Comparison of ENCODE assay signal across 25 cellular contexts in the genomic region with DNA sequence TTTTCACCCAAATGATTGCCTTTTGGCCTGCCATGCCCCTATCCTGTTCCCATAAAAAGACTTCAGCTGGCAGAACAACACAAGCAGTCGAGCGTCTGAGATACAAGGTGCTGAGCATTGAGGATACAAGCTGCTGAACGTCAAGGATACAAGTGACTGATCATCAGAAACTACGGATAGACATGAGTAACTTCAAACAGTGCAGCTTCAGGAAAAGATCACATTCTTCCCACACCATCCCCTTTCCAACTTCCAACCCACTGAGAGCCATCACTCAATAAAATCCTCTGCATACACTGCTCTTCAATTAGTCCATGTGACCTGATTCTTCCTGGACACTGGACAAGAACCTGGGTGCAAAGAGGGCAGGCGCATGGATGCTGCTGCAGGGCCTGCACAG.
DNase-seq lines count a peak whose midpoint lies in the region; FAIRE-seq and TF ChIP-seq lines count a peak whose summit lies in the region.
"Had no signal": no experiment of that assay in that cellular context is flagged by ENCODE, and none has a peak within 500 bp of the region (broad histone marks: within the 10 kb centered on the region; RNA-seq: fewer than 3 reads in every experiment).

No MANE protein-coding gene starts in this region.

- H3K14ac ChIP-seq in neuronal stem cell (ENCODE audit: low read length): no peak overlapping the region

- H2BK12ac ChIP-seq in neuronal stem cell (ENCODE audit: low read length): no peak overlapping the region

- no peaks in the 10 kb centered on the region for H3K79me1 ChIP-seq in neuronal stem cell (ENCODE audit: low read depth, low read length)

- intact Hi-C loops in dorsolateral prefrontal cortex (cut with DNase I): no loop called here

- no peak overlapping the region for H3K4me2 ChIP-seq in neuronal stem cell (ENCODE audit: insufficient read depth, low read length, poor library complexity, severe bottlenecking)
- H3K4me2 ChIP-seq: A549, BLaER1 had no signal

- H2AFZ ChIP-seq in neuronal stem cell (ENCODE audit: low read length): no peak overlapping the region

- peak overlapping the region; percentile 35 for H3K18ac ChIP-seq in neuronal stem cell (ENCODE audit: low read length)

- no peak overlapping the region for H4K91ac ChIP-seq in neuronal stem cell (ENCODE audit: low read depth, low read length, poor library complexity)

- H3K4ac ChIP-seq in neuronal stem cell (ENCODE audit: low read length): no peak overlapping the region

- peak; percentile 50 for FAIRE-seq in bronchial epithelial cell (lab: Jason Lieb, UNC)
- FAIRE-seq: A549, D721Med, G401.6, GM12891 had no signal

- H3K4me1 ChIP-seq in neuronal stem cell (ENCODE audit: control insufficient read depth in 2 of 2, insufficient read depth in 1 of 2, low read depth in 1 of 2, low read length in 2 of 2): no peaks in the 10 kb centered on the region
- H3K4me1 ChIP-seq: A549, BLaER1, Caco-2 had no signal

- H3K27me3 ChIP-seq in bronchial epithelial cell (ENCODE audit: control insufficient read depth, insufficient read depth, low read length): no peaks in the 10 kb centered on the region
- H3K27me3 ChIP-seq in neuronal stem cell (ENCODE audit: control insufficient read depth in 3 of 3, insufficient read depth in 3 of 3, low read depth in 1 of 3, low read length in 3 of 3): no peaks in the 10 kb centered on the region
- no peaks in the 10 kb centered on the region for H3K27me3 ChIP-seq in dorsolateral prefrontal cortex
- H3K27me3 ChIP-seq: BLaER1 had no signal

- no peak overlapping the region for H4K8ac ChIP-seq in neuronal stem cell (ENCODE audit: low read depth, low read length)

- no peaks in the 10 kb centered on the region for H3K36me3 ChIP-seq in bronchial epithelial cell (ENCODE audit: control insufficient read depth, insufficient read depth, low read length)
- H3K36me3 ChIP-seq in neuronal stem cell (replicated peaks in 1 of 2; ENCODE audit: control insufficient read depth in 2 of 2, insufficient read depth in 2 of 2, low read length in 2 of 2): no peaks in the 10 kb centered on the region
- H3K36me3 ChIP-seq: BLaER1 had no signal

- no peak overlapping the region for H3K9ac ChIP-seq in neuronal stem cell (ENCODE audit: low read depth, low read length, poor library complexity)
- H3K9ac ChIP-seq: BLaER1 had no signal

- H3K4me3 ChIP-seq in bronchial epithelial cell (ENCODE audit: low read depth, low read length): no peak overlapping the region
- H3K4me3 ChIP-seq in epithelial cell of proximal tubule (ENCODE audit: low read depth, low read length): no peak overlapping the region
- no peak overlapping the region for H3K4me3 ChIP-seq in neuronal stem cell (ENCODE audit: low read length in 2 of 2)
- H3K4me3 ChIP-seq in dorsolateral prefrontal cortex: no peak overlapping the region
- H3K4me3 ChIP-seq: A549, BLaER1 had no signal

- H3K27me3 Mint-ChIP-seq in nephron (ENCODE audit: low read depth): no peaks in the 10 kb centered on the region
- H3K27me3 Mint-ChIP-seq: B cell; CD4-positive, alpha-beta memory T cell; CD4-positive, CD25-positive, alpha-beta regulatory T cell had no signal

- peaks cover 8% of the 10 kb centered on the region for H3K4me1 Mint-ChIP-seq in nephron
- H3K4me1 Mint-ChIP-seq: B cell; CD14-positive monocyte; CD4-positive, alpha-beta memory T cell; CD4-positive, CD25-positive, alpha-beta regulatory T cell; CD8-positive, alpha-beta memory T cell had no signal

- H3K27ac ChIP-seq in neuronal stem cell (replicated peaks; ENCODE audit: low read length) (no peak overlapping the region), dorsolateral prefrontal cortex (no peak overlapping the region)
- H3K27ac ChIP-seq: 22Rv1, A549, BLaER1 had no signal

- DNase-seq in bronchial epithelial cell (ENCODE audit: low read depth): no peak
- peak; percentile 94 for DNase-seq in epithelial cell of proximal tubule (ENCODE audit: low read depth)
- no peak for DNase-seq in neuronal stem cell (ENCODE audit: low spot score)
- DNase-seq in COLO668 (lab: John Stamatoyannopoulos, UW; ENCODE audit: unreplicated experiment): no peak
- no peak for DNase-seq in stimulated activated CD4-positive, alpha-beta T cell treated with anti-CD3 and anti-CD28 coated beads, Interleukin-2, amount 100 ng/mL, for 48 hours
- DNase-seq in activated T-cell treated with anti-CD3 and anti-CD28 coated beads, Interleukin-2, amount 50 U/mL, for 48 hours: no peak
- DNase-seq in dorsolateral prefrontal cortex: no peak
- DNase-seq: AML-193; C1 segment of cervical spinal cord; Caco-2; Calu3; CD4-positive, alpha-beta memory T cell; CD4-positive, CD25-positive, alpha-beta regulatory T cell; CD8-positive, alpha-beta memory T cell; DMS79 treated with DMSO at 0.1 percent for 48 hours; GF-D8 had no signal

- no peak overlapping the region for H2BK120ac ChIP-seq in neuronal stem cell (ENCODE audit: low read depth, low read length)

- H3K9me3 Mint-ChIP-seq in nephron: peaks cover 27% of the 10 kb centered on the region

- H3K23ac ChIP-seq in neuronal stem cell (ENCODE audit: low read depth, low read length, poor library complexity): no peak overlapping the region

- no peak overlapping the region for H2BK15ac ChIP-seq in neuronal stem cell (ENCODE audit: low read length)

- H3K27ac Mint-ChIP-seq in nephron: peak overlapping the region in 2 of 3 experiments; percentile 33 to 79
- H3K27ac Mint-ChIP-seq: B cell; CD14-positive monocyte; CD4-positive, alpha-beta memory T cell; CD4-positive, CD25-positive, alpha-beta regulatory T cell; CD8-positive, alpha-beta memory T cell had no signal

- peaks cover 11% of the 10 kb centered on the region for H3K36me3 Mint-ChIP-seq in nephron (ENCODE audit: low read depth)
- H3K36me3 Mint-ChIP-seq: CD14-positive monocyte; CD4-positive, alpha-beta memory T cell; CD4-positive, CD25-positive, alpha-beta regulatory T cell; CD8-positive, alpha-beta memory T cell had no signal

- H2AK5ac ChIP-seq in neuronal stem cell (ENCODE audit: low read depth, low read length): no peak overlapping the region

- no peak overlapping the region for H3K4me3 Mint-ChIP-seq in nephron
- H3K4me3 Mint-ChIP-seq: B cell; CD14-positive monocyte; CD4-positive, alpha-beta memory T cell; CD4-positive, CD25-positive, alpha-beta regulatory T cell; CD8-positive, alpha-beta memory T cell had no signal

- no peak for TF ChIP-seq CTCF in bronchial epithelial cell (IDR thresholded peaks at IDR 0.05; ENCODE audit: insufficient read depth, low read length, severe bottlenecking)
- no peak for TF ChIP-seq CTCF in epithelial cell of proximal tubule (conservative IDR thresholded peaks at IDR 0.05; ENCODE audit: low read depth, low read length)
- no peak for TF ChIP-seq CTCF in nephron (IDR thresholded peaks at IDR 0.05; ENCODE audit: unreplicated experiment in 3 of 3)
- no peak for TF ChIP-seq CTCF in dorsolateral prefrontal cortex (IDR thresholded peaks at IDR 0.05 in 54 of 56, conservative IDR thresholded peaks at IDR 0.05 in 2 of 56; ENCODE audit: low read depth in 1 of 56, partially characterized antibody in 56 of 56)

- WGBS in neuronal stem cell (ENCODE audit: extremely low coverage in 2 of 2, insufficient read length in 2 of 2, insufficient replicate concordance in 1 of 2), 2 donors: no CpG with 5 or more reads among the region's 5 CpGs

- H2BK5ac ChIP-seq in neuronal stem cell (ENCODE audit: low read length): no peak overlapping the region

- H3K9me3 ChIP-seq in neuronal stem cell (replicated peaks in 1 of 2; ENCODE audit: control insufficient read depth in 2 of 2, insufficient read depth in 1 of 2, low read depth in 1 of 2, low read length in 2 of 2): peaks cover 2 to 6% of the 10 kb centered on the region in 2 donors
- H3K9me3 ChIP-seq: A549, Caco-2 had no signal
